ENCODE assay signal across 26 cellular contexts in genomic region chr3:11200679-11200952, GRCh38. TPM values are rescaled to one million over a fixed set of nuclear protein-coding genes. Genes with fewer than 3 reads are reported as not detected.
DNase-seq lines count a peak whose midpoint lies in the region; ATAC-seq and TF ChIP-seq lines count a peak whose summit lies in the region.
"Had no signal": no experiment of that assay in that cellular context is flagged by ENCODE, and none has a peak within 500 bp of the region (broad histone marks: within the 10 kb centered on the region; RNA-seq: fewer than 3 reads in every experiment).

No MANE protein-coding gene starts in this region.

- H4K20me1 ChIP-seq in HCT116 (ENCODE audit: insufficient read depth): no peaks in the 10 kb centered on the region

- no peak overlapping the region for H3K27ac ChIP-seq in HCT116 (ENCODE audit: low read depth, low read length)
- peak overlapping the region; percentile 77 to 84 for H3K27ac ChIP-seq in ascending aorta
- H3K27ac ChIP-seq: psoas muscle had no signal

- POLR2A ChIA-PET in HCT116 (lab: Charles Lee): no interaction called here

- no peaks in the 10 kb centered on the region for H3K27me3 ChIP-seq in HCT116 (ENCODE audit: insufficient read depth, low read length)
- H3K27me3 ChIP-seq in ascending aorta: no peaks in the 10 kb centered on the region
- H3K27me3 ChIP-seq: left lung had no signal

- H3K9ac ChIP-seq in HCT116 (ENCODE audit: low read length): no peak overlapping the region

- no peak for ATAC-seq in HCT116
- ATAC-seq: activated CD4-positive, CD25-positive, alpha-beta regulatory T cell treated with anti-CD3 and anti-CD28 coated beads, Interleukin-2, amount 50 U/mL, for 24 hours; activated CD8-positive, alpha-beta T cell treated with anti-CD3 and anti-CD28 coated beads, Interleukin-2, amount 10 ng/mL, durations not matched to agents 7 days and 5 days; stimulated activated effector memory CD8-positive, alpha-beta T cell treated with anti-CD3 and anti-CD28 coated beads, Interleukin-12 subunit alpha, Interleukin-12 subunit beta, amount 100 ng/mL, for 72 hours had no signal

- H3K4me3 ChIP-seq in HCT116 (replicated peaks in 1 of 2; ENCODE audit: low read depth in 1 of 2, low read length in 2 of 2) (no peak overlapping the region), ascending aorta (no peak overlapping the region), fibroblast of pulmonary artery (replicated peaks; ENCODE audit: low read depth, low read length) (no peak overlapping the region)
- H3K4me3 ChIP-seq: left lung, psoas muscle, skin epidermis had no signal

- TF ChIP-seq POLR2A in HCT116 (IDR thresholded peaks at IDR 0.05; ENCODE audit: borderline replicate concordance, extremely low read depth, insufficient read depth, insufficient read length): no peak

- H3K9me3 ChIP-seq in HCT116 (ENCODE audit: control insufficient read depth in 1 of 2, insufficient read depth in 1 of 2, low read depth in 1 of 2, low read length in 2 of 2) (no peaks in the 10 kb centered on the region), ascending aorta (no peaks in the 10 kb centered on the region)
- H3K9me3 ChIP-seq: left lung, psoas muscle had no signal

- H2AFZ ChIP-seq in HCT116 (ENCODE audit: low read depth, low read length, poor library complexity, severe bottlenecking): no peak overlapping the region

- H3K4me2 ChIP-seq in HCT116 (ENCODE audit: low read length): peak overlapping the region; percentile 43; the same call in 1 of the 2 replicates

- no peak for DNase-seq in HCT116 (ENCODE audit: low read depth, low spot score)
- no peak for DNase-seq in ascending aorta (ENCODE audit: low spot score in 2 of 2)
- peak; percentile 70 for DNase-seq in fibroblast of pulmonary artery (ENCODE audit: low read depth)
- DNase-seq in pulmonary artery endothelial cell (ENCODE audit: low read depth, low spot score): peak; percentile 79
- DNase-seq in GF-D8 (lab: John Stamatoyannopoulos, UW): no peak
- no peak for DNase-seq in stimulated activated CD4-positive, alpha-beta T cell treated with anti-CD3 and anti-CD28 coated beads, Interleukin-2, amount 100 ng/mL, for 48 hours
- no peak for DNase-seq in KG1 (lab: John Stamatoyannopoulos, UW)
- no peak for DNase-seq in A172 (ENCODE audit: low spot score)
- DNase-seq: activated CD8-positive, alpha-beta T cell treated with anti-CD3 and anti-CD28 coated beads, Interleukin-2, amount 10 ng/mL, durations not matched to agents 7 days and 5 days; caudate nucleus; CD4-positive, CD25-positive, alpha-beta regulatory T cell; effector CD8-positive, alpha-beta T cell; H7; head of caudate nucleus; KBM-7; left lung; NCI-H146; NCI-H2171; NCI-H526 treated with DMSO at 0.1 percent for 48 hours; psoas muscle; stimulated activated CD4-positive, alpha-beta T cell treated with anti-CD3 and anti-CD28 coated beads, Interleukin-1b, Interleukin-23, amount 100 ng/mL, for 48 hours; T-helper 9 cell had no signal

- H3K36me3 ChIP-seq in HCT116 (ENCODE audit: control insufficient read depth in 1 of 2, insufficient read depth in 2 of 2, low read length in 2 of 2) (no peaks in the 10 kb centered on the region), ascending aorta (no peaks in the 10 kb centered on the region)

- no peaks in the 10 kb centered on the region; the same call in 1 of the 2 replicates for H3K79me2 ChIP-seq in HCT116 (ENCODE audit: insufficient read depth, low read length)

- BruUV-seq in HCT116 (replicated peaks; lab: Mats Ljungman, UMichigan): no TSS peak

- TF ChIP-seq CTCF in HCT116 (IDR thresholded peaks at IDR 0.05 in 2 of 3, conservative IDR thresholded peaks at IDR 0.05 in 1 of 3; ENCODE audit: borderline replicate concordance in 1 of 3, insufficient read depth in 1 of 3, low read depth in 2 of 3, low read length in 2 of 3) (no peak), ascending aorta (IDR thresholded peaks at IDR 0.05) (no peak), fibroblast of pulmonary artery (IDR thresholded peaks at IDR 0.05; ENCODE audit: low read length, missing control alignments) (no peak)

- TF ChIP-seq RAD21 in HCT116 (IDR thresholded peaks at IDR 0.05; ENCODE audit: low read depth): no peak

- CTCF ChIA-PET in HCT116 (lab: Charles Lee): interaction anchor here (0.8 to 1.5 kb wide), 2 partner anchors 64 to 141 kb away, joined by 3 read pairs; no protein-coding TSS in a partner anchor

- H3K4me1 ChIP-seq in HCT116 (ENCODE audit: control insufficient read depth in 1 of 2, insufficient read depth in 2 of 2, low read length in 2 of 2): peaks cover 13 to 43% of the 10 kb centered on the region in 2 experiments
- H3K4me1 ChIP-seq in ascending aorta: peaks cover 14 to 46% of the 10 kb centered on the region in 2 donors

- no peaks in the 10 kb centered on the region for H3K9me2 ChIP-seq in HCT116 (ENCODE audit: insufficient read depth)

- RAD21 ChIA-PET in HCT116 (lab: Charles Lee; ENCODE audit: low non-redundant PET in 1 of 2, low total read pairs in 2 of 2, uncharacterized antibody in 2 of 2, unreplicated experiment in 2 of 2): no interaction called here

- intact Hi-C loops in HCT116 (cut with micrococcal nuclease) (loop anchor here (10.0 kb wide), 2 partner anchors 256 to 446 kb away; no protein-coding TSS in a partner anchor), ascending aorta (cut with DNase I) (no loop called here)

TF ChIP-seq in HCT116, 20 proteins besides CTCF, POLR2A, EP300 and RAD21:
- TF ChIP-seq TCF7L2 (IDR thresholded peaks at IDR 0.05; ENCODE audit: borderline replicate concordance, extremely low read depth, insufficient read depth, insufficient read length) (no peak), EZH2phosphoT487 (IDR thresholded peaks at IDR 0.05; ENCODE audit: borderline replicate concordance) (no peak), YY1 (IDR thresholded peaks at IDR 0.05; ENCODE audit: extremely low read depth, insufficient replicate concordance, low read depth, low read length) (no peak), MAX (IDR thresholded peaks at IDR 0.05) (no peak), ZNF274 (IDR thresholded peaks at IDR 0.05; ENCODE audit: low read depth, low read length) (no peak), CBX3 (IDR thresholded peaks at IDR 0.05; ENCODE audit: low read depth) (no peak), SIN3A (IDR thresholded peaks at IDR 0.05; ENCODE audit: low read depth) (no peak), SRF (IDR thresholded peaks at IDR 0.05; ENCODE audit: low read depth) (no peak)

RNA-seq across cellular contexts. Expression of gene HRH1, which starts 46.3 kb away (rescaled TPM):
- total RNA-seq in HCT116 (2021; ENCODE audit: unreplicated experiment): 7.0 TPM
- 5.4 and 6.0 TPM in 2 replicates for polyA plus RNA-seq in HCT116 (2012)
- 6.2 TPM for total RNA-seq in ascending aorta
- 14.6 and 26.5 TPM in 2 replicates for total RNA-seq in pulmonary artery endothelial cell
- 11.3 and 12.7 TPM in 2 replicates for total RNA-seq in A172 (2014; rRNA removed; shearing (Covaris generic))
- total RNA-seq: H7, neural crest cell had no signal

Comparison
In these comparisons a context has a peak if more than half of its experiments do, and no peak if none do; other contexts are left out.
1. DNase-seq: peak in fibroblast of pulmonary artery (single experiment) and pulmonary artery endothelial cell (single experiment); none in HCT116 (single experiment), ascending aorta (0 of 2), GF-D8 (single experiment), stimulated activated CD4-positive, alpha-beta T cell treated with anti-CD3 and anti-CD28 coated beads, Interleukin-2, amount 100 ng/mL, for 48 hours (0 of 2), KG1 (single experiment) and A172 (single experiment).